Comparison of ENCODE assay signal across 8 cellular contexts in the genomic region with DNA sequence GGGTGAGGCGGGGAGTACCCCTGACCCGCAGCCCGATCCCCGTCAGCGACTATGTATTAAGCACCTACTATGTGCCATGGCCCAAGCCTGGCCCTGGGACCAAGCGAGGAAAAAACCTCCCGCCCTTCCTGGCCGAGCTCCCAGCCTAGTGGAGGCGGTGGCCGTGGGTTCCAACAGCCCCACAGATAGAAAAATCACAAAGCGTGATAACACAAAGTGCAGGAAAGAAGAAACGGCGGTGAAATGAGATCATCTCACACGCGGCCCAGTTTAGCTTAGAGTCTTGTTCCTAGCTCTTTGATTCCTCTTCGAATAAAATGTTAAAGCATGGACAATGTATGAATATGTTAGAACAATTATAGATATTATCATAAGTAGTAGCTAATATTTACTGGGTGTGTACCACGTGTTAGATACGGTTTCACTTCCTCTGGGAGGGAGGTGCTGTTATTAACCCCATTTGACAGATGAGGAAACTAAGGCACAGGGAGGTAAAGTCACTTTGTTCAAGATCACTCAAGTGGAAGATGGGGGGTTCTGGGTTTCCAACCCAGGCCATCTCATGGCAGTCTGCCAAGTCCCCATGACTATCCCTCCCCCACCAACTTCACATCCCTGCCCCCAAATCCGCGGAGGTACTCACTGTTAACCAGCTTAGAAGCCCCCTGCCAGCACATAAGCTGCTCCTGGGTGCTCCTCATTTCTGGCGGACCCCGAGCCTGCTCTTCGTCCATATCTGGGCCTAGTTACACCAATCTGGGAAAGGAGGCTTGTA. TPM values are rescaled to one million over a fixed set of nuclear protein-coding genes. Genes with fewer than 3 reads are reported as not detected.
DNase-seq lines count a peak whose midpoint lies in the region; ATAC-seq and TF ChIP-seq lines count a peak whose summit lies in the region.

No MANE protein-coding gene starts in this region.

- H3K79me2 ChIP-seq in Karpas-422 (ENCODE audit: low read length) = no peaks in the 10 kb centered on the region
- no peaks in the 10 kb centered on the region for H3K79me2 ChIP-seq in neural progenitor cell (ENCODE audit: low read depth)

- H3K9me3 ChIP-seq in ES-I3 (ENCODE audit: control insufficient read depth, insufficient read depth, low read length) = no peaks in the 10 kb centered on the region
- H3K9me3 ChIP-seq in Karpas-422 (ENCODE audit: low read length) = no peaks in the 10 kb centered on the region
- no peaks in the 10 kb centered on the region for H3K9me3 ChIP-seq in ascending aorta
- no peaks in the 10 kb centered on the region for H3K9me3 ChIP-seq in neural progenitor cell (ENCODE audit: low read depth)

- H3K4me3 ChIP-seq in Karpas-422 (ENCODE audit: low read length) (peak overlapping the region; percentile 35; the same call in 1 of the 2 replicates), ascending aorta (peak overlapping the region in 1 of 2 donors; percentile 23), neural progenitor cell (peak overlapping the region; percentile 59)

- H3K9me2 ChIP-seq in Karpas-422 (replicated peaks; ENCODE audit: insufficient read depth, low read length) = no peaks in the 10 kb centered on the region

- no peaks in the 10 kb centered on the region for H3K36me3 Mint-ChIP-seq in neural progenitor cell

- ATAC-seq in HG03175 (IDR thresholded peaks at IDR 0.05; ENCODE audit: unreplicated experiment) = no peak

- H2AFZ ChIP-seq in Karpas-422 (ENCODE audit: low read length) = peak overlapping the region; percentile 43; the same call in 1 of the 2 replicates
- peak overlapping the region; percentile 97 for H2AFZ ChIP-seq in neural progenitor cell (replicated peaks)

- H3K27me3 Mint-ChIP-seq in neural progenitor cell (ENCODE audit: insufficient read depth, low read depth) = peaks cover 35% of the 10 kb centered on the region

- H3K4me2 ChIP-seq in Karpas-422 (ENCODE audit: low read depth, low read length, poor library complexity, severe bottlenecking) (peak overlapping the region; percentile 54), neural progenitor cell (peak overlapping the region; percentile 93)

- DNase-seq in Karpas-422 (peak; percentile 60), ascending aorta (ENCODE audit: low spot score in 2 of 2) (no peak), neural progenitor cell (ENCODE audit: low spot score) (peak; percentile 42), RKO (ENCODE audit: low spot score) (no peak), DMS114 treated with DMSO at 0.1 percent for 48 hours (lab: John Stamatoyannopoulos, UW; ENCODE audit: unreplicated experiment) (no peak), GDM1 (lab: John Stamatoyannopoulos, UW) (no peak)

- no peak overlapping the region for H3K27ac Mint-ChIP-seq in neural progenitor cell

- H3K9ac ChIP-seq in ES-I3 (ENCODE audit: low read depth, low read length) (peak overlapping the region; percentile 65), Karpas-422 (ENCODE audit: low read length) (peak overlapping the region; percentile 29), neural progenitor cell (no peak overlapping the region)

- H3K27me3 ChIP-seq in Karpas-422 (ENCODE audit: low read length) (no peaks in the 10 kb centered on the region), ascending aorta (no peaks in the 10 kb centered on the region), neural progenitor cell (peaks cover 58% of the 10 kb centered on the region)

- H3F3A ChIP-seq in neural progenitor cell (ENCODE audit: low read depth) = peaks cover 39% of the 10 kb centered on the region

- TF ChIP-seq CTCF in ascending aorta (IDR thresholded peaks at IDR 0.05) = no peak
- no peak for TF ChIP-seq CTCF in neural progenitor cell (IDR thresholded peaks at IDR 0.05)

- H4K20me1 ChIP-seq in Karpas-422 (ENCODE audit: insufficient read depth, low read depth, low read length) (no peaks in the 10 kb centered on the region), neural progenitor cell (ENCODE audit: low read depth) (peaks cover 3% of the 10 kb centered on the region)

- H3K9me3 Mint-ChIP-seq in neural progenitor cell = peaks cover 3% of the 10 kb centered on the region

- peak overlapping the region; percentile 77 for H3K4me3 Mint-ChIP-seq in neural progenitor cell

- H3K36me3 ChIP-seq in ES-I3 (ENCODE audit: insufficient read depth, low read length) (no peaks in the 10 kb centered on the region; the same call in 1 of the 2 replicates), Karpas-422 (ENCODE audit: insufficient read depth, low read length) (no peaks in the 10 kb centered on the region), ascending aorta (no peaks in the 10 kb centered on the region), neural progenitor cell (no peaks in the 10 kb centered on the region)

- peaks cover 54% of the 10 kb centered on the region for H3K4me1 Mint-ChIP-seq in neural progenitor cell

- intact Hi-C loops in ascending aorta (cut with DNase I) = loop anchor here (1.0 to 10.0 kb wide), 6 partner anchors 12 to 1347 kb away; partner anchors contain the start of genes FXYD5, IGFLR1, KCTD15 and LIN37

- no peak overlapping the region for H3K27ac ChIP-seq in Karpas-422 (ENCODE audit: low read length)
- H3K27ac ChIP-seq in ascending aorta = peak overlapping the region; percentile 18 to 42
- H3K27ac ChIP-seq in neural progenitor cell = no peak overlapping the region

- peaks cover 25% of the 10 kb centered on the region for H3K4me1 ChIP-seq in ES-I3 (ENCODE audit: insufficient read depth, low read length)
- peaks cover 18% of the 10 kb centered on the region for H3K4me1 ChIP-seq in Karpas-422 (ENCODE audit: low read length)
- H3K4me1 ChIP-seq in ascending aorta = peaks cover 12 to 31% of the 10 kb centered on the region in 2 donors
- peaks cover 38% of the 10 kb centered on the region for H3K4me1 ChIP-seq in neural progenitor cell

RNA-seq across cellular contexts. Expression of gene FXYD7, which starts 1.2 kb away (rescaled TPM):
- total RNA-seq in Karpas-422 (2014; rRNA removed; shearing (Covaris generic); ENCODE audit: low replicate concordance) = not detected in 2 replicates
- total RNA-seq in ascending aorta (not detected), neural progenitor cell (ENCODE audit: low replicate concordance) (0.13 and 0.56 TPM in 2 replicates)

RNA-seq across cellular contexts. Expression of gene FXYD1, which starts 3.2 kb away (rescaled TPM):
- not detected in 2 replicates for total RNA-seq in Karpas-422 (2014; rRNA removed; shearing (Covaris generic); ENCODE audit: low replicate concordance)
- total RNA-seq in ascending aorta (34.8 TPM), neural progenitor cell (ENCODE audit: low replicate concordance) (0.46 TPM in 1 of 2 replicates, not detected in the other)

RNA-seq across cellular contexts. Expression of gene LGI4, which starts 7.0 kb away (rescaled TPM):
- 0.22 TPM in 1 of 2 replicates, not detected in the other for total RNA-seq in Karpas-422 (2014; rRNA removed; shearing (Covaris generic); ENCODE audit: low replicate concordance)
- total RNA-seq in ascending aorta (59.3 TPM), neural progenitor cell (ENCODE audit: low replicate concordance) (0.81 TPM in 1 of 2 replicates, not detected in the other)

RNA-seq across cellular contexts. Expression of gene FXYD5, which starts 12.7 kb away (rescaled TPM):
- total RNA-seq in Karpas-422 (2014; rRNA removed; shearing (Covaris generic); ENCODE audit: low replicate concordance) = 89.3 and 134 TPM in 2 replicates
- total RNA-seq in ascending aorta (138 TPM), neural progenitor cell (ENCODE audit: low replicate concordance) (7.8 and 11.6 TPM in 2 replicates)

RNA-seq across cellular contexts. Expression of gene FXYD3, which starts 26.2 kb away (rescaled TPM):
- total RNA-seq in Karpas-422 (2014; rRNA removed; shearing (Covaris generic); ENCODE audit: low replicate concordance) = not detected in 2 replicates
- total RNA-seq in ascending aorta (not detected), neural progenitor cell (ENCODE audit: low replicate concordance) (not detected in 2 replicates)

Comparison
In these comparisons a context has a peak if more than half of its experiments do, and no peak if none do; other contexts are left out.
1. DNase-seq: peak in Karpas-422 (single experiment) and neural progenitor cell (single experiment); none in ascending aorta (0 of 2), RKO (single experiment), DMS114 treated with DMSO at 0.1 percent for 48 hours (single experiment) and GDM1 (single experiment).
2. H3K27ac ChIP-seq: peak in ascending aorta (2 of 2); none in Karpas-422 (single experiment) and neural progenitor cell (single experiment).
3. RNA of gene FXYD1, which starts 3.2 kb away (total RNA-seq): 34.8 TPM in ascending aorta (single experiment); 0.46 TPM in neural progenitor cell and not detected in Karpas-422; every median in the first group is over 10 times any median in the second.
4. RNA of gene LGI4, which starts 7.0 kb away (total RNA-seq): 59.3 TPM in ascending aorta (single experiment); 0.22 TPM in Karpas-422 and 0.81 TPM in neural progenitor cell; every median in the first group is over 10 times any median in the second.